In the genomic region with DNA sequence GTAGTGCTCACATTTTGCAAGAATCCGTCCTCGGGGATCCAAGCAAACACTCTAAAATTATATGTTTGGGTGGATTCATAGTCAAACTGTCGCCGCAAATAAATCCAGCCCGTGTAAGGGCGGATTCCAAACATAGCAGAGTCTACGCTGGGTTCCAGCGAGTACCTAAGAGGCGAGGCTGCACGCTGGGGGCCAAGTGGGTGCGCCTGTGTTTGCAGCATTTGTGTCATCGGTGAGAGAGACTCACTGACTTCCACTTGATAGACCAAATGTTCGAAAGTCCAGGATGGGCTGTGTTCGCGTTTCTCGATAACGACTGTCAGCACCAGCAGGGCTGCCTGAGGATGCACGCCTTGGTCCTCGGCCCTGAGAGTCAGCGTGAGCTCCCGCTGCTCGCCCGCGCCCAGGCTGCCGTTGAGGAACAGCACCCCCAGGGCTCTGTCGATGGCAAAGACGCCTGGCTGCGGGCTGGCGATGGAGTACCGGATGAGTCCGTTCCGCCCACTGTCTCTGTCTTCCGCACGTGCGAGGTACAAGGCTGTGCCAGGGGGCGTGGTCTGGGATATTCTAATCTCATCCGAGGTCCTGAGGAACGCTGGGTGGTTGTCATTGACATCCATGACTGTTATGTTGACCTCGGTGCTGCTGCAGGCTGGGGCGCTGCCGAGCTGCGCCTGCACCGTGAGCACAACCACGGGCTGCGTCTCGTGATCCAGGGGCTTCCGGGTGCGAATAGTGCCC, we compare ENCODE assay signal across 8 cellular contexts.
DNase-seq lines count a peak whose midpoint lies in the region; ATAC-seq and TF ChIP-seq lines count a peak whose summit lies in the region.

No MANE protein-coding gene starts in this region.

- no peaks in the 10 kb centered on the region for H3K9me3 ChIP-seq in Caco-2
- H3K9me3 ChIP-seq in PC-3 (ENCODE audit: low read length), result no peaks in the 10 kb centered on the region

- POLR2A ChIA-PET in Caco-2 (lab: Charles Lee), result no interaction called here
- POLR2A ChIA-PET in PC-3 (lab: Charles Lee; ENCODE audit: unreplicated experiment), result no interaction called here

- H3K4me1 Mint-ChIP-seq in activated naive CD8-positive, alpha-beta T cell treated with anti-CD3 and anti-CD28 coated beads, Interleukin-2, amount 50 U/mL, for 24 hours, result peaks cover 10% of the 10 kb centered on the region
- no peaks in the 10 kb centered on the region for H3K4me1 Mint-ChIP-seq in Caco-2 (ENCODE audit: low read depth, unreplicated experiment)

- H3K27me3 ChIP-seq in Caco-2 (replicated peaks; ENCODE audit: control insufficient read depth, insufficient read depth, low read length) (no peaks in the 10 kb centered on the region), PC-3 (ENCODE audit: low read length) (peaks cover 29% of the 10 kb centered on the region)

- peaks cover 46% of the 10 kb centered on the region for H3K27me3 Mint-ChIP-seq in activated naive CD8-positive, alpha-beta T cell treated with anti-CD3 and anti-CD28 coated beads, Interleukin-2, amount 50 U/mL, for 24 hours
- no peaks in the 10 kb centered on the region for H3K27me3 Mint-ChIP-seq in Caco-2 (ENCODE audit: insufficient read depth, unreplicated experiment)

- no peak overlapping the region for H3K9ac ChIP-seq in PC-3 (ENCODE audit: low read length)

- peak; percentile 56 for DNase-seq in SKM-1 treated with dmso at 0.1 percent for 144 hours (lab: John Stamatoyannopoulos, UW; ENCODE audit: unreplicated experiment)
- DNase-seq in activated naive CD8-positive, alpha-beta T cell treated with anti-CD3 and anti-CD28 coated beads, Interleukin-2, amount 50 U/mL, for 24 hours, result peak; percentile 53
- DNase-seq in islet precursor cell, result peak; percentile 86
- peak; percentile 41 to 54 for DNase-seq in stimulated activated CD4-positive, alpha-beta T cell treated with anti-CD3 and anti-CD28 coated beads, Interleukin-4, amount 100 ng/mL, for 48 hours (ENCODE audit: low read depth in 2 of 2)
- no peak for DNase-seq in Caco-2
- DNase-seq in PC-3, result no peak

- no peaks in the 10 kb centered on the region for H3K79me2 ChIP-seq in PC-3 (ENCODE audit: low read length)

- no peaks in the 10 kb centered on the region for H3K36me3 ChIP-seq in Caco-2 (ENCODE audit: control insufficient read depth, insufficient read depth, low read length)
- H3K36me3 ChIP-seq in PC-3 (ENCODE audit: low read depth, low read length), result no peaks in the 10 kb centered on the region

- H3K4me1 ChIP-seq in Caco-2 (no peaks in the 10 kb centered on the region), PC-3 (ENCODE audit: insufficient read depth, low read length) (no peaks in the 10 kb centered on the region)

- H2AFZ ChIP-seq in PC-3 (ENCODE audit: low read length), result no peak overlapping the region

- no peaks in the 10 kb centered on the region for H3F3A ChIP-seq in PC-3 (ENCODE audit: low read length, unreplicated experiment)

- no TSS peak for BruUV-seq in Caco-2 (replicated peaks; lab: Mats Ljungman, UMichigan)
- no TSS peak for BruUV-seq in PC-3 (replicated peaks; lab: Mats Ljungman, UMichigan)

- no peak overlapping the region for H3K4me2 ChIP-seq in PC-3 (ENCODE audit: low read length)

- TF ChIP-seq CTCF in Caco-2 (IDR thresholded peaks at IDR 0.05; ENCODE audit: insufficient read depth in 1 of 2, low read depth in 1 of 2, low read length in 1 of 2, severe bottlenecking in 1 of 2, unreplicated experiment in 1 of 2) (no peak), PC-3 (conservative IDR thresholded peaks at IDR 0.05; ENCODE audit: low read depth, low read length) (no peak)

- H3K36me3 Mint-ChIP-seq in activated naive CD8-positive, alpha-beta T cell treated with anti-CD3 and anti-CD28 coated beads, Interleukin-2, amount 50 U/mL, for 24 hours (ENCODE audit: low read depth), result no peaks in the 10 kb centered on the region
- no peaks in the 10 kb centered on the region for H3K36me3 Mint-ChIP-seq in Caco-2 (ENCODE audit: insufficient read depth, unreplicated experiment)

- no peaks in the 10 kb centered on the region for H3K9me2 ChIP-seq in PC-3 (replicated peaks; ENCODE audit: low read length)

- H3K4me3 ChIP-seq in Caco-2 (ENCODE audit: low read depth, low read length) (no peak overlapping the region), PC-3 (ENCODE audit: low read length) (no peak overlapping the region)

- no peak overlapping the region for H3K27ac Mint-ChIP-seq in activated naive CD8-positive, alpha-beta T cell treated with anti-CD3 and anti-CD28 coated beads, Interleukin-2, amount 50 U/mL, for 24 hours
- no peak overlapping the region for H3K27ac Mint-ChIP-seq in Caco-2 (ENCODE audit: unreplicated experiment)

- no peak overlapping the region for H3K27ac ChIP-seq in PC-3 (ENCODE audit: low read length)

- H4K20me1 ChIP-seq in PC-3 (ENCODE audit: low read length), result no peaks in the 10 kb centered on the region

- peak overlapping the region; percentile 58 for H3K4me3 Mint-ChIP-seq in activated naive CD8-positive, alpha-beta T cell treated with anti-CD3 and anti-CD28 coated beads, Interleukin-2, amount 50 U/mL, for 24 hours
- H3K4me3 Mint-ChIP-seq in Caco-2 (ENCODE audit: unreplicated experiment), result no peak overlapping the region

- no peaks in the 10 kb centered on the region for H3K9me3 Mint-ChIP-seq in activated naive CD8-positive, alpha-beta T cell treated with anti-CD3 and anti-CD28 coated beads, Interleukin-2, amount 50 U/mL, for 24 hours
- no peaks in the 10 kb centered on the region for H3K9me3 Mint-ChIP-seq in Caco-2 (ENCODE audit: unreplicated experiment)

- CTCF ChIA-PET in Caco-2 (lab: Charles Lee) (no interaction called here), PC-3 (lab: Charles Lee) (no interaction called here)

- intact Hi-C loops in Caco-2 (cut with micrococcal nuclease; ENCODE audit: unreplicated experiment) (no loop called here), PC-3 (cut with micrococcal nuclease) (no loop called here)

- ATAC-seq in GM18511 (IDR thresholded peaks at IDR 0.05; ENCODE audit: unreplicated experiment) (peak; percentile 89), HG02981 (IDR thresholded peaks at IDR 0.05; ENCODE audit: unreplicated experiment) (peak; percentile 84), PC-3 (no peak)
- peak; percentile 89 for ATAC-seq in activated naive CD8-positive, alpha-beta T cell treated with anti-CD3 and anti-CD28 coated beads, Interleukin-2, amount 50 U/mL, for 24 hours

Comparison
In these comparisons a context has a peak if more than half of its experiments do, and no peak if none do; other contexts are left out.
1. DNase-seq: peak in SKM-1 treated with dmso at 0.1 percent for 144 hours (single experiment), activated naive CD8-positive, alpha-beta T cell treated with anti-CD3 and anti-CD28 coated beads, Interleukin-2, amount 50 U/mL, for 24 hours (single experiment), islet precursor cell (single experiment) and stimulated activated CD4-positive, alpha-beta T cell treated with anti-CD3 and anti-CD28 coated beads, Interleukin-4, amount 100 ng/mL, for 48 hours (2 of 2); none in Caco-2 (0 of 2) and PC-3 (single experiment).